In genomic region chr5:122126177-122126701, GRCh38 we compare ENCODE assay signal across 12 cellular contexts. TPM values are rescaled to one million over a fixed set of nuclear protein-coding genes. Genes with fewer than 3 reads are reported as not detected.
DNase-seq lines count a peak whose midpoint lies in the region; ATAC-seq and TF ChIP-seq lines count a peak whose summit lies in the region.
"Had no signal": no experiment of that assay in that cellular context is flagged by ENCODE, and none has a peak within 500 bp of the region (broad histone marks: within the 10 kb centered on the region; RNA-seq: fewer than 3 reads in every experiment).

No MANE protein-coding gene starts in this region.

- H3K27me3 ChIP-seq in gastroesophageal sphincter (no peaks in the 10 kb centered on the region), skeletal muscle tissue (ENCODE audit: control insufficient read depth in 3 of 3, insufficient read depth in 3 of 3, low read length in 3 of 3) (no peaks in the 10 kb centered on the region)

- H3K27me3 Mint-ChIP-seq in T-helper 17 cell (peaks cover 10% of the 10 kb centered on the region), CD14-positive monocyte (ENCODE audit: low read depth in 3 of 3) (peaks cover 0 to 5% (median 0%) of the 10 kb centered on the region in 3 donors)

- TF ChIP-seq CTCF in gastroesophageal sphincter (IDR thresholded peaks at IDR 0.05) (no peak), CD14-positive monocyte (IDR thresholded peaks at IDR 0.05) (no peak)

- no peak for TF ChIP-seq POLR2A in gastroesophageal sphincter (IDR thresholded peaks at IDR 0.05)

- no peak overlapping the region for H3K4me3 ChIP-seq in gastroesophageal sphincter
- H3K4me3 ChIP-seq in skeletal muscle tissue (ENCODE audit: low read length in 3 of 3) = no peak overlapping the region

- no peaks in the 10 kb centered on the region for H3K9me3 Mint-ChIP-seq in CD14-positive monocyte

- H3K27ac ChIP-seq in gastroesophageal sphincter (peak overlapping the region; percentile 76 to 83 (median 80)), skeletal muscle tissue (ENCODE audit: low read depth, low read length) (peak overlapping the region; percentile 32)

- ATAC-seq in T-helper 17 cell = no peak
- no peak for ATAC-seq in gastroesophageal sphincter
- ATAC-seq in GM18909 (IDR thresholded peaks at IDR 0.05; ENCODE audit: poor library complexity, unreplicated experiment) = no peak
- ATAC-seq in HG02970 (IDR thresholded peaks at IDR 0.05; ENCODE audit: low FRiP score, unreplicated experiment) = no peak

- no peak overlapping the region for H3K9ac ChIP-seq in skeletal muscle tissue (ENCODE audit: low read depth in 1 of 3, low read length in 3 of 3)

- peaks cover 4 to 33% (median 11%) of the 10 kb centered on the region in 3 donors for H3K4me1 ChIP-seq in gastroesophageal sphincter
- no peaks in the 10 kb centered on the region for H3K4me1 ChIP-seq in skeletal muscle tissue (ENCODE audit: control insufficient read depth in 3 of 3, insufficient read depth in 3 of 3, low read length in 3 of 3)
- H3K4me1 ChIP-seq: Caco-2 had no signal

- H3K36me3 ChIP-seq in gastroesophageal sphincter (no peaks in the 10 kb centered on the region), skeletal muscle tissue (ENCODE audit: control insufficient read depth in 3 of 3, insufficient read depth in 3 of 3, low read length in 3 of 3) (no peaks in the 10 kb centered on the region)

- H3K9me3 ChIP-seq in T-helper 17 cell (ENCODE audit: control insufficient read depth, low read length, poor library complexity, severe bottlenecking) (no peaks in the 10 kb centered on the region), gastroesophageal sphincter (no peaks in the 10 kb centered on the region), skeletal muscle tissue (ENCODE audit: control insufficient read depth in 3 of 3, low read length in 3 of 3) (no peaks in the 10 kb centered on the region)
- H3K9me3 ChIP-seq: Caco-2 had no signal

- DNase-seq in GM04504 (ENCODE audit: low read depth) (peak; percentile 62), T-helper 17 cell (no peak), NOMO-1 (lab: John Stamatoyannopoulos, UW; ENCODE audit: unreplicated experiment in 2 of 2) (no peak), CD14-positive monocyte (ENCODE audit: low spot score) (no peak)
- DNase-seq: Caco-2; NCI-H1092 treated with DMSO at 0.1 percent for 48 hours; stimulated activated CD4-positive, alpha-beta T cell treated with anti-CD3 and anti-CD28 coated beads, Interleukin-4, amount 100 ng/mL, for 4 hours had no signal

- TF ChIP-seq EP300 in gastroesophageal sphincter (IDR thresholded peaks at IDR 0.05) = no peak

- 0 to 17% methylated on average over 1 of the region's 1 CpG for WGBS in gastroesophageal sphincter (ENCODE audit: low coverage in 1 of 2), 2 donors

- H3K4me1 Mint-ChIP-seq in T-helper 17 cell (no peaks in the 10 kb centered on the region), CD14-positive monocyte (no peaks in the 10 kb centered on the region)

- intact Hi-C loops in CD14-positive monocyte (cut with micrococcal nuclease) = no loop called here

- H3K36me3 Mint-ChIP-seq in T-helper 17 cell (ENCODE audit: low read depth) (no peaks in the 10 kb centered on the region), CD14-positive monocyte (no peaks in the 10 kb centered on the region)

- no peak overlapping the region for H3K4me3 Mint-ChIP-seq in T-helper 17 cell
- no peak overlapping the region for H3K4me3 Mint-ChIP-seq in CD14-positive monocyte

- peak overlapping the region; percentile 21 for H3K27ac Mint-ChIP-seq in T-helper 17 cell
- H3K27ac Mint-ChIP-seq in CD14-positive monocyte = no peak overlapping the region

RNA-seq across cellular contexts. Expression of gene ZNF474, which starts 3.1 kb away (rescaled TPM):
- total RNA-seq in T-helper 17 cell (under 1 TPM in 1 of 2 donors, not detected in 1; 0.57 TPM), gastroesophageal sphincter (1 to 10 TPM in 2 of 4 donors, under 1 TPM in 2; 0.52 to 1.3 (median 1.0) TPM), skeletal muscle tissue (2.6 TPM)
- not detected for polyA plus RNA-seq in CD14-positive monocyte
- total RNA-seq: Caco-2 had no signal

RNA-seq across cellular contexts. Expression of gene LOX, which starts 48.2 kb away (rescaled TPM):
- total RNA-seq in T-helper 17 cell (under 1 TPM in 1 of 2 donors, not detected in 1; 0.65 TPM), gastroesophageal sphincter (10 to 100 TPM in 2 of 4 donors, 1 to 10 TPM in 2; 2.8 to 17.4 (median 11.9) TPM), skeletal muscle tissue (50.1 TPM)
- not detected for polyA plus RNA-seq in CD14-positive monocyte
- total RNA-seq: T-helper 1 cell treated with Interleukin-12 subunit alpha and Interleukin-12 subunit beta and Interleukin-4 antibody, amounts not matched to agents 30 ng/mL and 1 ng/mL, for 36 hours had no signal
